ENCODE assay signal across 15 cellular contexts in genomic region chr13:48346583-48346982, GRCh38. TPM values are rescaled to one million over a fixed set of nuclear protein-coding genes. Genes with fewer than 3 reads are reported as not detected.
DNase-seq lines count a peak whose midpoint lies in the region; ATAC-seq and FAIRE-seq lines count a peak whose summit lies in the region.
"Had no signal": no experiment of that assay in that cellular context is flagged by ENCODE, and none has a peak within 500 bp of the region (broad histone marks: within the 10 kb centered on the region; RNA-seq: fewer than 3 reads in every experiment).

No MANE protein-coding gene starts in this region.

- peaks cover 50% of the 10 kb centered on the region for H3K36me3 Mint-ChIP-seq in activated CD4-positive, alpha-beta T cell treated with anti-CD3 and anti-CD28 coated beads for 36 hours (ENCODE audit: low read depth)
- H3K36me3 Mint-ChIP-seq in activated T-helper 17 cell treated with anti-CD3 and anti-CD28 coated beads, Interleukin-2, amount 50 U/mL, for 72 hours (ENCODE audit: low read depth), result peaks cover 73% of the 10 kb centered on the region
- H3K36me3 Mint-ChIP-seq in stimulated activated naive B cell treated with anti-CD40 and anti-IgM and Interleukin-4, amounts not matched to agents 10 μg/mL and 1 μg/mL and 100 μg/mL, for 72 hours, result peaks cover 45 to 50% of the 10 kb centered on the region in 2 donors

- intact Hi-C loops in activated CD4-positive, alpha-beta T cell treated with anti-CD3 and anti-CD28 coated beads for 36 hours (cut with DNase I, micrococcal nuclease), result no loop called here

- H3K27me3 Mint-ChIP-seq in activated CD4-positive, alpha-beta T cell treated with anti-CD3 and anti-CD28 coated beads for 36 hours, result no peaks in the 10 kb centered on the region
- no peaks in the 10 kb centered on the region for H3K27me3 Mint-ChIP-seq in activated T-helper 17 cell treated with anti-CD3 and anti-CD28 coated beads, Interleukin-2, amount 50 U/mL, for 72 hours
- no peaks in the 10 kb centered on the region for H3K27me3 Mint-ChIP-seq in stimulated activated naive B cell treated with anti-CD40 and anti-IgM and Interleukin-4, amounts not matched to agents 10 μg/mL and 1 μg/mL and 100 μg/mL, for 72 hours

- peaks cover 10% of the 10 kb centered on the region for H3K9me3 Mint-ChIP-seq in activated CD4-positive, alpha-beta T cell treated with anti-CD3 and anti-CD28 coated beads for 36 hours (ENCODE audit: low read depth)
- no peaks in the 10 kb centered on the region for H3K9me3 Mint-ChIP-seq in activated T-helper 17 cell treated with anti-CD3 and anti-CD28 coated beads, Interleukin-2, amount 50 U/mL, for 72 hours
- H3K9me3 Mint-ChIP-seq in stimulated activated naive B cell treated with anti-CD40 and anti-IgM and Interleukin-4, amounts not matched to agents 10 μg/mL and 1 μg/mL and 100 μg/mL, for 72 hours, result peaks cover 6 to 7% of the 10 kb centered on the region in 2 donors

- peak; percentile 64 for ATAC-seq in activated CD4-positive, alpha-beta T cell treated with anti-CD3 and anti-CD28 coated beads for 36 hours
- peak; percentile 67 for ATAC-seq in activated T-helper 17 cell treated with anti-CD3 and anti-CD28 coated beads, Interleukin-2, amount 50 U/mL, for 72 hours (replicated peaks)
- peak; percentile 36 to 46 for ATAC-seq in stimulated activated naive B cell treated with anti-CD40 and anti-IgM and Interleukin-4, amounts not matched to agents 10 μg/mL and 1 μg/mL and 100 μg/mL, for 72 hours (replicated peaks)
- ATAC-seq in GM21529 (IDR thresholded peaks at IDR 0.05; ENCODE audit: unreplicated experiment) (no peak), GM21619 (IDR thresholded peaks at IDR 0.05; ENCODE audit: unreplicated experiment) (no peak)
- ATAC-seq: GM12878, GM23338 had no signal

- no peak overlapping the region for H3K27ac Mint-ChIP-seq in activated CD4-positive, alpha-beta T cell treated with anti-CD3 and anti-CD28 coated beads for 36 hours
- H3K27ac Mint-ChIP-seq in activated T-helper 17 cell treated with anti-CD3 and anti-CD28 coated beads, Interleukin-2, amount 50 U/mL, for 72 hours, result no peak overlapping the region
- H3K27ac Mint-ChIP-seq in stimulated activated naive B cell treated with anti-CD40 and anti-IgM and Interleukin-4, amounts not matched to agents 10 μg/mL and 1 μg/mL and 100 μg/mL, for 72 hours, result no peak overlapping the region
- H3K27ac Mint-ChIP-seq: GM23338 had no signal

- peak; percentile 29 for FAIRE-seq in A204.1 (lab: Jason Lieb, UNC)

- CTCF ChIA-PET in activated CD4-positive, alpha-beta T cell treated with anti-CD3 and anti-CD28 coated beads for 36 hours (lab: Charles Lee), result interaction anchor here (2.5 kb wide), 1 partner anchor 13 kb away, joined by 12 read pairs; no protein-coding TSS in a partner anchor

- no peaks in the 10 kb centered on the region for H3K4me1 Mint-ChIP-seq in activated CD4-positive, alpha-beta T cell treated with anti-CD3 and anti-CD28 coated beads for 36 hours
- no peaks in the 10 kb centered on the region for H3K4me1 Mint-ChIP-seq in activated T-helper 17 cell treated with anti-CD3 and anti-CD28 coated beads, Interleukin-2, amount 50 U/mL, for 72 hours
- H3K4me1 Mint-ChIP-seq in stimulated activated naive B cell treated with anti-CD40 and anti-IgM and Interleukin-4, amounts not matched to agents 10 μg/mL and 1 μg/mL and 100 μg/mL, for 72 hours, result peaks cover 4 to 9% of the 10 kb centered on the region in 2 donors
- H3K4me1 Mint-ChIP-seq: GM23338 had no signal

- no peak overlapping the region for H3K4me3 Mint-ChIP-seq in activated CD4-positive, alpha-beta T cell treated with anti-CD3 and anti-CD28 coated beads for 36 hours
- H3K4me3 Mint-ChIP-seq in activated T-helper 17 cell treated with anti-CD3 and anti-CD28 coated beads, Interleukin-2, amount 50 U/mL, for 72 hours, result no peak overlapping the region
- no peak overlapping the region for H3K4me3 Mint-ChIP-seq in stimulated activated naive B cell treated with anti-CD40 and anti-IgM and Interleukin-4, amounts not matched to agents 10 μg/mL and 1 μg/mL and 100 μg/mL, for 72 hours
- H3K4me3 Mint-ChIP-seq: GM23338 had no signal

- POLR2A ChIA-PET in activated CD4-positive, alpha-beta T cell treated with anti-CD3 and anti-CD28 coated beads for 36 hours (lab: Charles Lee), result no interaction called here

- DNase-seq in activated CD4-positive, alpha-beta T cell treated with anti-CD3 and anti-CD28 coated beads for 36 hours, result no peak
- DNase-seq in activated CD4-positive, alpha-beta T cell treated with anti-CD3 and anti-CD28 coated beads for 1 hour, result no peak
- no peak for DNase-seq in stimulated activated naive B cell treated with anti-CD40 and anti-IgM and Interleukin-4, amounts not matched to agents 10 μg/mL and 1 μg/mL and 100 μg/mL, for 72 hours
- DNase-seq in COLO829 (ENCODE audit: low spot score), result no peak
- DNase-seq: AML-193, Calu3, DMS 273 treated with DMSO at 0.1 percent for 48 hours, H7, IMR-90 had no signal

RNA-seq across cellular contexts. Expression of gene RB1, which starts 43.0 kb away (rescaled TPM):
- 10 to 100 TPM; 26.9 to 32.8 TPM for total RNA-seq in activated CD4-positive, alpha-beta T cell treated with anti-CD3 and anti-CD28 coated beads for 36 hours
- 10 to 100 TPM; 28.9 to 37.3 TPM for total RNA-seq in activated T-helper 17 cell treated with anti-CD3 and anti-CD28 coated beads, Interleukin-2, amount 50 U/mL, for 72 hours

Comparison
In these comparisons a context has a peak if more than half of its experiments do, and no peak if none do; other contexts are left out.
1. ATAC-seq: peak in activated CD4-positive, alpha-beta T cell treated with anti-CD3 and anti-CD28 coated beads for 36 hours (single experiment), activated T-helper 17 cell treated with anti-CD3 and anti-CD28 coated beads, Interleukin-2, amount 50 U/mL, for 72 hours (single experiment) and stimulated activated naive B cell treated with anti-CD40 and anti-IgM and Interleukin-4, amounts not matched to agents 10 μg/mL and 1 μg/mL and 100 μg/mL, for 72 hours (2 of 2); none in GM21529 (single experiment) and GM21619 (single experiment).